Comparison of ENCODE assay signal across 21 cellular contexts in genomic region chr6:85069577-85069976, GRCh38.
DNase-seq lines count a peak whose midpoint lies in the region; ATAC-seq, FAIRE-seq and TF ChIP-seq lines count a peak whose summit lies in the region.
"Had no signal": no experiment of that assay in that cellular context is flagged by ENCODE, and none has a peak within 500 bp of the region (broad histone marks: within the 10 kb centered on the region; RNA-seq: fewer than 3 reads in every experiment).

No MANE protein-coding gene starts in this region.

- no peaks in the 10 kb centered on the region for H3K27me3 ChIP-seq in HepG2 (ENCODE audit: control insufficient read depth in 1 of 2, insufficient read depth in 2 of 2, low read length in 2 of 2)
- no peaks in the 10 kb centered on the region for H3K27me3 ChIP-seq in right lobe of liver
- no peaks in the 10 kb centered on the region for H3K27me3 ChIP-seq in K562 (ENCODE audit: control insufficient read depth in 2 of 2, insufficient read depth in 2 of 2, low read length in 2 of 2)
- H3K27me3 ChIP-seq in esophagus muscularis mucosa = no peaks in the 10 kb centered on the region
- H3K27me3 ChIP-seq: BLaER1 treated with 17β-estradiol and CSF1 and Interleukin-3, amounts not matched to agents 10 nM and 100 nM had no signal

- H3K9me3 Mint-ChIP-seq in progenitor cell of endocrine pancreas (ENCODE audit: low read depth) = no peaks in the 10 kb centered on the region

- H4K20me1 ChIP-seq in HepG2 (ENCODE audit: insufficient read depth, low read length) (no peaks in the 10 kb centered on the region), K562 (replicated peaks; ENCODE audit: control insufficient read depth, insufficient read depth, low read length) (no peaks in the 10 kb centered on the region)
- H4K20me1 ChIP-seq: BLaER1 treated with 17β-estradiol and CSF1 and Interleukin-3, amounts not matched to agents 10 nM and 100 nM had no signal

- H3K4me3 Mint-ChIP-seq in progenitor cell of endocrine pancreas (ENCODE audit: low read depth) = no peak overlapping the region
- H3K4me3 Mint-ChIP-seq: B cell; CD4-positive, alpha-beta T cell; CD8-positive, alpha-beta T cell had no signal

- no peaks in the 10 kb centered on the region for H3K9me1 ChIP-seq in K562 (ENCODE audit: control insufficient read depth, insufficient read depth, low read length)

- no peaks in the 10 kb centered on the region for H3K4me1 ChIP-seq in HepG2 (ENCODE audit: insufficient read depth, low read length)
- H3K4me1 ChIP-seq in right lobe of liver = no peaks in the 10 kb centered on the region
- H3K4me1 ChIP-seq in K562 (replicated peaks in 1 of 2; ENCODE audit: control insufficient read depth in 2 of 2, insufficient read depth in 2 of 2, low read length in 2 of 2) = no peaks in the 10 kb centered on the region
- H3K4me1 ChIP-seq in esophagus muscularis mucosa = no peaks in the 10 kb centered on the region
- H3K4me1 ChIP-seq: BLaER1 treated with 17β-estradiol and CSF1 and Interleukin-3, amounts not matched to agents 10 nM and 100 nM; Caco-2 had no signal

- H3K27me3 Mint-ChIP-seq in progenitor cell of endocrine pancreas = no peaks in the 10 kb centered on the region
- H3K27me3 Mint-ChIP-seq: B cell; CD4-positive, alpha-beta T cell had no signal

- H3K9me3 ChIP-seq in HepG2 (ENCODE audit: low read length) (no peaks in the 10 kb centered on the region), right lobe of liver (peaks cover 0 to 6% (median 0%) of the 10 kb centered on the region in 4 donors), K562 (replicated peaks; ENCODE audit: control insufficient read depth, insufficient read depth, low read depth, low read length) (no peaks in the 10 kb centered on the region), esophagus muscularis mucosa (no peaks in the 10 kb centered on the region)
- H3K9me3 ChIP-seq: BLaER1 treated with 17β-estradiol and CSF1 and Interleukin-3, amounts not matched to agents 10 nM and 100 nM; Caco-2 had no signal

- BruUV-seq in HepG2 (replicated peaks; lab: Mats Ljungman, UMichigan) = no TSS peak
- BruUV-seq in K562 (replicated peaks; lab: Mats Ljungman, UMichigan) = no TSS peak

- H3K4me2 ChIP-seq in HepG2 (ENCODE audit: low read depth, low read length) (no peak overlapping the region), K562 (ENCODE audit: insufficient read depth, low read length) (no peak overlapping the region)
- H3K4me2 ChIP-seq: BLaER1 treated with 17β-estradiol and CSF1 and Interleukin-3, amounts not matched to agents 10 nM and 100 nM had no signal

- TF ChIP-seq EP300 in HepG2 (IDR thresholded peaks at IDR 0.05; ENCODE audit: low read depth in 2 of 2, low read length in 2 of 2) (no peak), HepG2 (CRISPR knock-in tag; IDR thresholded peaks at IDR 0.05; ENCODE audit: borderline replicate concordance) (no peak), K562 (IDR thresholded peaks at IDR 0.05; ENCODE audit: low read length) (no peak), esophagus muscularis mucosa (IDR thresholded peaks at IDR 0.05) (no peak)

- no peak for ATAC-seq in HepG2
- ATAC-seq in right lobe of liver = no peak
- no peak for ATAC-seq in K562
- ATAC-seq: CD8-positive, alpha-beta T cell had no signal

- intact Hi-C loops in HepG2 (cut with micrococcal nuclease; ENCODE audit: unreplicated experiment) (no loop called here), right lobe of liver (cut with DNase I) (no loop called here), K562 (cut with micrococcal nuclease) (no loop called here), esophagus muscularis mucosa (cut with DNase I) (no loop called here)

- no peak for FAIRE-seq in HepG2 (lab: Jason Lieb, UNC)
- no peak for FAIRE-seq in K562 (lab: Jason Lieb, UNC)
- FAIRE-seq: D721Med, G401.6, GM12891, GM19239 had no signal

- no peaks in the 10 kb centered on the region for H3K79me2 ChIP-seq in HepG2 (ENCODE audit: insufficient read depth, low read length)
- H3K79me2 ChIP-seq in K562 (ENCODE audit: control insufficient read depth, insufficient read depth, low read length) = no peaks in the 10 kb centered on the region

- TF ChIP-seq POLR2A in HepG2 (IDR thresholded peaks at IDR 0.05; ENCODE audit: insufficient read depth in 1 of 2, low read depth in 2 of 2, low read length in 2 of 2) (no peak), right lobe of liver (IDR thresholded peaks at IDR 0.05) (no peak), K562 (conservative IDR thresholded peaks at IDR 0.05) (no peak), esophagus muscularis mucosa (IDR thresholded peaks at IDR 0.05; ENCODE audit: low read depth) (no peak)

- no peaks in the 10 kb centered on the region for H3K36me3 ChIP-seq in HepG2 (replicated peaks in 1 of 2; ENCODE audit: control insufficient read depth in 1 of 2, insufficient read depth in 2 of 2, low read length in 2 of 2)
- no peaks in the 10 kb centered on the region for H3K36me3 ChIP-seq in right lobe of liver
- H3K36me3 ChIP-seq in K562 (ENCODE audit: control insufficient read depth, insufficient read depth, low read length) = no peaks in the 10 kb centered on the region
- no peaks in the 10 kb centered on the region for H3K36me3 ChIP-seq in esophagus muscularis mucosa
- H3K36me3 ChIP-seq: BLaER1 treated with 17β-estradiol and CSF1 and Interleukin-3, amounts not matched to agents 10 nM and 100 nM had no signal

- TF ChIP-seq RAD21 in HepG2 (CRISPR knock-in tag; IDR thresholded peaks at IDR 0.05) (no peak), K562 (CRISPR knock-in tag; conservative IDR thresholded peaks at IDR 0.05 in 1 of 2, IDR thresholded peaks at IDR 0.05 in 1 of 2) (no peak)

- no peak overlapping the region for H3K4me3 ChIP-seq in HepG2 (replicated peaks in 1 of 3; ENCODE audit: insufficient read depth in 1 of 3, low read depth in 2 of 3, low read length in 3 of 3)
- no peak overlapping the region for H3K4me3 ChIP-seq in right lobe of liver
- no peak overlapping the region for H3K4me3 ChIP-seq in K562
- no peak overlapping the region for H3K4me3 ChIP-seq in esophagus muscularis mucosa
- H3K4me3 ChIP-seq: BLaER1 treated with 17β-estradiol and CSF1 and Interleukin-3, amounts not matched to agents 10 nM and 100 nM had no signal

- 100% methylated on average over 1 of the region's 1 CpG for WGBS in HepG2 (ENCODE audit: low lambda C conversion rate)
- WGBS in right lobe of liver (ENCODE audit: insufficient coverage, low coverage, low lambda C conversion rate, missing lambda C conversion rate) = 90% methylated on average over 1 of the region's 1 CpG
- WGBS in K562 (ENCODE audit: insufficient coverage, low coverage, missing lambda C conversion rate) = 0% methylated on average over 1 of the region's 1 CpG
- 90% methylated on average over 1 of the region's 1 CpG for WGBS in esophagus muscularis mucosa

- no peaks in the 10 kb centered on the region for H3K36me3 Mint-ChIP-seq in progenitor cell of endocrine pancreas (ENCODE audit: insufficient read depth)
- H3K36me3 Mint-ChIP-seq: CD8-positive, alpha-beta T cell had no signal

- POLR2A ChIA-PET in HepG2 (lab: Yijun Ruan, JAX) (no interaction called here), K562 (lab: Yijun Ruan, JAX) (no interaction called here)

- H2AFZ ChIP-seq in HepG2 (ENCODE audit: low read length) (no peak overlapping the region), K562 (ENCODE audit: low read depth, low read length) (no peak overlapping the region)

- H3K9ac ChIP-seq in HepG2 (ENCODE audit: insufficient read depth, low read depth, low read length) = no peak overlapping the region
- H3K9ac ChIP-seq in K562 (ENCODE audit: insufficient read depth in 1 of 2, low read depth in 2 of 2, low read length in 2 of 2) = no peak overlapping the region
- H3K9ac ChIP-seq: BLaER1 treated with 17β-estradiol and CSF1 and Interleukin-3, amounts not matched to agents 10 nM and 100 nM had no signal

- TF ChIP-seq CTCF in HepG2 (CRISPR knock-in tag; IDR thresholded peaks at IDR 0.05) (no peak), right lobe of liver (IDR thresholded peaks at IDR 0.05) (no peak), K562 (IDR thresholded peaks at IDR 0.05 in 2 of 3, conservative IDR thresholded peaks at IDR 0.05 in 1 of 3; ENCODE audit: insufficient read depth in 2 of 3, low read depth in 1 of 3, low read length in 3 of 3) (no peak), esophagus muscularis mucosa (IDR thresholded peaks at IDR 0.05) (no peak), progenitor cell of endocrine pancreas (IDR thresholded peaks at IDR 0.05; ENCODE audit: unreplicated experiment) (no peak)

- no peak overlapping the region for H3K27ac Mint-ChIP-seq in progenitor cell of endocrine pancreas
- H3K27ac Mint-ChIP-seq: B cell; CD4-positive, alpha-beta T cell; CD8-positive, alpha-beta T cell had no signal

- DNase-seq in HepG2 (ENCODE audit: low spot score) (no peak), right lobe of liver (no peak), K562 (ENCODE audit: extremely low read depth in 1 of 4, low spot score in 3 of 4) (no peak), esophagus muscularis mucosa (ENCODE audit: extremely low spot score) (no peak), progenitor cell of endocrine pancreas (ENCODE audit: low spot score, unreplicated experiment) (no peak)
- DNase-seq: ACHN; AML-193; Caco-2; Calu3; CD4-positive, alpha-beta T cell; CD8-positive, alpha-beta T cell; DMS79 treated with DMSO at 0.1 percent for 48 hours; GF-D8 had no signal

- peaks cover 3% of the 10 kb centered on the region for H3K4me1 Mint-ChIP-seq in progenitor cell of endocrine pancreas (ENCODE audit: low read depth)
- H3K4me1 Mint-ChIP-seq: B cell had no signal

- no peak overlapping the region for H3K27ac ChIP-seq in HepG2 (ENCODE audit: extremely low read length, insufficient read depth, low read length)
- no peak overlapping the region for H3K27ac ChIP-seq in right lobe of liver
- no peak overlapping the region for H3K27ac ChIP-seq in K562 (ENCODE audit: extremely low read depth, low read depth, low read length)
- no peak overlapping the region for H3K27ac ChIP-seq in esophagus muscularis mucosa (replicated peaks in 1 of 4)
- H3K27ac ChIP-seq: 22Rv1; BLaER1 treated with 17β-estradiol and CSF1 and Interleukin-3, amounts not matched to agents 10 nM and 100 nM; C4-2B had no signal

- CTCF ChIA-PET in HepG2 (lab: Yijun Ruan, JAX; ENCODE audit: low intra/inter-chr PET ratio, low total read pairs) = no interaction called here
- CTCF ChIA-PET in K562 (lab: Yijun Ruan, JAX; ENCODE audit: low intra/inter-chr PET ratio) = no interaction called here

- in situ Hi-C loops in HepG2 (cut with HindIII; ENCODE audit: extremely low pct_ligation_motif_present, low pct_unique_long_range_greater_than_20kb) (no loop called here), K562 (cut with MboI) (no loop called here)

TF ChIP-seq in HepG2, 621 proteins besides CTCF, POLR2A, EP300 and RAD21 (continues in another document):
- TF ChIP-seq ZNF878 (CRISPR knock-in tag; IDR thresholded peaks at IDR 0.05) (no peak), MAFF (IDR thresholded peaks at IDR 0.05; ENCODE audit: low read depth, low read length) (peak; percentile 94), ATAD3A (CRISPR knock-in tag; IDR thresholded peaks at IDR 0.05) (no peak), MAFK (conservative IDR thresholded peaks at IDR 0.05 in 1 of 2, IDR thresholded peaks at IDR 0.05 in 1 of 2; ENCODE audit: low read length in 2 of 2) (peak; percentile 94 to 95)

TF ChIP-seq in K562, 482 proteins besides CTCF, POLR2A, EP300 and RAD21 (continues in another document):
- TF ChIP-seq HDAC8 (tag; IDR thresholded peaks at IDR 0.05) (no peak), SREBF2 (CRISPR knock-in tag; IDR thresholded peaks at IDR 0.05) (no peak), FUS (optimal IDR thresholded peaks at IDR 0.05; ENCODE audit: low read depth, low read length) (no peak), C11orf30 (IDR thresholded peaks at IDR 0.05; ENCODE audit: low read depth) (peak; percentile 59)

Comparison
In these comparisons a context has a peak if more than half of its experiments do, and no peak if none do; other contexts are left out.
1. Of the 241 proteins assayed by ChIP-seq in both HepG2 and K562: peak only in HepG2: none; only in K562: none; in both: MAFF and MAFK; in neither: 239.